ENCODE assay signal across 9 cellular contexts in genomic region chr18:8601277-8602032, GRCh38. TPM values are rescaled to one million over a fixed set of nuclear protein-coding genes. Genes with fewer than 3 reads are reported as not detected.
DNase-seq lines count a peak whose midpoint lies in the region; ATAC-seq and TF ChIP-seq lines count a peak whose summit lies in the region.
"Had no signal": no experiment of that assay in that cellular context is flagged by ENCODE, and none has a peak within 500 bp of the region (broad histone marks: within the 10 kb centered on the region; RNA-seq: fewer than 3 reads in every experiment).

No MANE protein-coding gene starts in this region.

- TF ChIP-seq POLR2A in GM18505 (IDR thresholded peaks at IDR 0.05; ENCODE audit: borderline replicate concordance, extremely low read depth, insufficient read depth, insufficient read length) = no peak

- H3K9me2 ChIP-seq in Karpas-422 (replicated peaks; ENCODE audit: insufficient read depth, low read length) = no peaks in the 10 kb centered on the region

- H3K27me3 ChIP-seq in Karpas-422 (ENCODE audit: low read length) = no peaks in the 10 kb centered on the region
- H3K27me3 ChIP-seq in kidney epithelial cell (ENCODE audit: control insufficient read depth, insufficient read depth, low read length) = peaks cover 13% of the 10 kb centered on the region

- H3K4me3 Mint-ChIP-seq in activated T-helper 2 cell treated with anti-CD3 and anti-CD28 coated beads, Interferon-gamma antibody, Interleukin-2, Interleukin-4, amounts not matched to agents 10 μg/mL and 5 μg/mL and 100 μg/mL, durations not matched to agents 14 hours and 24 hours and 36 hours (ENCODE audit: low read depth) = no peak overlapping the region
- no peak overlapping the region for H3K4me3 Mint-ChIP-seq in activated CD4-positive, alpha-beta memory T cell treated with anti-CD3 and anti-CD28 coated beads for 36 hours
- H3K4me3 Mint-ChIP-seq: brain had no signal

- H3K4me1 Mint-ChIP-seq in activated T-helper 2 cell treated with anti-CD3 and anti-CD28 coated beads, Interferon-gamma antibody, Interleukin-2, Interleukin-4, amounts not matched to agents 10 μg/mL and 5 μg/mL and 100 μg/mL, durations not matched to agents 14 hours and 24 hours and 36 hours (ENCODE audit: low read depth) = peaks cover 23% of the 10 kb centered on the region
- H3K4me1 Mint-ChIP-seq in activated CD4-positive, alpha-beta memory T cell treated with anti-CD3 and anti-CD28 coated beads for 36 hours (ENCODE audit: low read depth) = peaks cover 6% of the 10 kb centered on the region
- H3K4me1 Mint-ChIP-seq: brain had no signal

- H3K36me3 ChIP-seq in Karpas-422 (ENCODE audit: insufficient read depth, low read length) (no peaks in the 10 kb centered on the region), kidney epithelial cell (ENCODE audit: control insufficient read depth, insufficient read depth, low read length) (no peaks in the 10 kb centered on the region)

- peaks cover 9% of the 10 kb centered on the region for H3K27me3 Mint-ChIP-seq in activated T-helper 2 cell treated with anti-CD3 and anti-CD28 coated beads, Interferon-gamma antibody, Interleukin-2, Interleukin-4, amounts not matched to agents 10 μg/mL and 5 μg/mL and 100 μg/mL, durations not matched to agents 14 hours and 24 hours and 36 hours (ENCODE audit: low read depth)
- H3K27me3 Mint-ChIP-seq in activated CD4-positive, alpha-beta memory T cell treated with anti-CD3 and anti-CD28 coated beads for 36 hours = peaks cover 15% of the 10 kb centered on the region

- H3K79me2 ChIP-seq in Karpas-422 (ENCODE audit: low read length) = no peaks in the 10 kb centered on the region

- no peaks in the 10 kb centered on the region for H3K9me3 Mint-ChIP-seq in activated T-helper 2 cell treated with anti-CD3 and anti-CD28 coated beads, Interferon-gamma antibody, Interleukin-2, Interleukin-4, amounts not matched to agents 10 μg/mL and 5 μg/mL and 100 μg/mL, durations not matched to agents 14 hours and 24 hours and 36 hours
- H3K9me3 Mint-ChIP-seq in activated CD4-positive, alpha-beta memory T cell treated with anti-CD3 and anti-CD28 coated beads for 36 hours = no peaks in the 10 kb centered on the region

- no peak for TF ChIP-seq CTCF in kidney epithelial cell (IDR thresholded peaks at IDR 0.05; ENCODE audit: insufficient read depth, low read length, poor library complexity, severe bottlenecking)

- DNase-seq in Karpas-422 (peak; percentile 51), kidney epithelial cell (ENCODE audit: low read depth) (peak; percentile 71), left lobe of liver (ENCODE audit: low spot score) (no peak), putamen (ENCODE audit: low spot score) (no peak)
- no peak for DNase-seq in activated T-helper 2 cell treated with anti-CD3 and anti-CD28 coated beads, Interferon-gamma antibody, Interleukin-2, Interleukin-4, amounts not matched to agents 10 μg/mL and 5 μg/mL and 100 μg/mL, durations not matched to agents 14 hours and 24 hours and 36 hours (ENCODE audit: low spot score)
- DNase-seq in activated CD4-positive, alpha-beta memory T cell treated with anti-CD3 and anti-CD28 coated beads for 36 hours = no peak

- H3K36me3 Mint-ChIP-seq in activated T-helper 2 cell treated with anti-CD3 and anti-CD28 coated beads, Interferon-gamma antibody, Interleukin-2, Interleukin-4, amounts not matched to agents 10 μg/mL and 5 μg/mL and 100 μg/mL, durations not matched to agents 14 hours and 24 hours and 36 hours (ENCODE audit: low read depth) = no peaks in the 10 kb centered on the region
- no peaks in the 10 kb centered on the region for H3K36me3 Mint-ChIP-seq in activated CD4-positive, alpha-beta memory T cell treated with anti-CD3 and anti-CD28 coated beads for 36 hours
- H3K36me3 Mint-ChIP-seq: brain had no signal

- H3K9ac ChIP-seq in Karpas-422 (ENCODE audit: low read length) = no peak overlapping the region

- H3K27ac Mint-ChIP-seq in activated T-helper 2 cell treated with anti-CD3 and anti-CD28 coated beads, Interferon-gamma antibody, Interleukin-2, Interleukin-4, amounts not matched to agents 10 μg/mL and 5 μg/mL and 100 μg/mL, durations not matched to agents 14 hours and 24 hours and 36 hours = no peak overlapping the region
- no peak overlapping the region for H3K27ac Mint-ChIP-seq in activated CD4-positive, alpha-beta memory T cell treated with anti-CD3 and anti-CD28 coated beads for 36 hours
- H3K27ac Mint-ChIP-seq: brain had no signal

- H3K9me3 ChIP-seq in Karpas-422 (ENCODE audit: low read length) = no peaks in the 10 kb centered on the region

- intact Hi-C loops in activated T-helper 2 cell treated with anti-CD3 and anti-CD28 coated beads, Interferon-gamma antibody, Interleukin-2, Interleukin-4, amounts not matched to agents 10 μg/mL and 5 μg/mL and 100 μg/mL, durations not matched to agents 14 hours and 24 hours and 36 hours (cut with micrococcal nuclease) = loop anchor here (10.0 kb wide), 3 partner anchors 103 to 873 kb away; partner anchors contain the start of genes MTCL1 and RALBP1
- intact Hi-C loops in activated CD4-positive, alpha-beta memory T cell treated with anti-CD3 and anti-CD28 coated beads for 36 hours (cut with micrococcal nuclease) = no loop called here

- POLR2A ChIA-PET in activated CD4-positive, alpha-beta memory T cell treated with anti-CD3 and anti-CD28 coated beads for 36 hours (lab: Charles Lee) = no interaction called here

- CTCF ChIA-PET in activated CD4-positive, alpha-beta memory T cell treated with anti-CD3 and anti-CD28 coated beads for 36 hours (lab: Charles Lee) = no interaction called here

- H3K4me3 ChIP-seq in Karpas-422 (ENCODE audit: low read length) (no peak overlapping the region), kidney epithelial cell (ENCODE audit: low read depth, low read length) (no peak overlapping the region)

- no peak overlapping the region for H3K4me2 ChIP-seq in Karpas-422 (ENCODE audit: low read depth, low read length, poor library complexity, severe bottlenecking)

- peaks cover 19% of the 10 kb centered on the region for H3K4me1 ChIP-seq in Karpas-422 (ENCODE audit: low read length)

- peak; percentile 68 for ATAC-seq in GM18505 (IDR thresholded peaks at IDR 0.05; ENCODE audit: unreplicated experiment)
- peak; percentile 44 for ATAC-seq in GM21825 (IDR thresholded peaks at IDR 0.05; ENCODE audit: unreplicated experiment)
- no peak for ATAC-seq in left lobe of liver

- H4K20me1 ChIP-seq in Karpas-422 (ENCODE audit: insufficient read depth, low read depth, low read length) = no peaks in the 10 kb centered on the region

- no peak overlapping the region for H2AFZ ChIP-seq in Karpas-422 (ENCODE audit: low read length)

- H3K27ac ChIP-seq in Karpas-422 (ENCODE audit: low read length) = no peak overlapping the region

RNA-seq across cellular contexts. Expression of gene RAB12, which starts 7.8 kb away (rescaled TPM):
- total RNA-seq in Karpas-422 (2014; rRNA removed; shearing (Covaris generic); ENCODE audit: low replicate concordance) = 11.9 and 17.2 TPM in 2 replicates
- 60.5 and 61.0 TPM in 2 replicates for total RNA-seq in kidney epithelial cell
- 16.8 TPM for total RNA-seq in left lobe of liver
- 14.7 and 17.2 TPM in 2 replicates for total RNA-seq in activated T-helper 2 cell treated with anti-CD3 and anti-CD28 coated beads, Interferon-gamma antibody, Interleukin-2, Interleukin-4, amounts not matched to agents 10 μg/mL and 5 μg/mL and 100 μg/mL, durations not matched to agents 14 hours and 24 hours and 36 hours
- 10 to 100 TPM in 1 of 2 experiments, 1 to 10 TPM in 1; 9.4 to 10.1 TPM for total RNA-seq in activated CD4-positive, alpha-beta memory T cell treated with anti-CD3 and anti-CD28 coated beads for 36 hours

Comparison
In these comparisons a context has a peak if more than half of its experiments do, and no peak if none do; other contexts are left out.
1. DNase-seq: peak in Karpas-422 (single experiment) and kidney epithelial cell (single experiment); none in left lobe of liver (single experiment), putamen (single experiment), activated T-helper 2 cell treated with anti-CD3 and anti-CD28 coated beads, Interferon-gamma antibody, Interleukin-2, Interleukin-4, amounts not matched to agents 10 μg/mL and 5 μg/mL and 100 μg/mL, durations not matched to agents 14 hours and 24 hours and 36 hours (single experiment) and activated CD4-positive, alpha-beta memory T cell treated with anti-CD3 and anti-CD28 coated beads for 36 hours (single experiment).